In genomic region chr10:110845756-110846620, GRCh38 we compare ENCODE assay signal across 1 cellular context.
TF ChIP-seq lines count a peak whose summit lies in the region.

No MANE protein-coding gene starts in this region.

TF ChIP-seq in H1, 55 proteins besides CTCF, POLR2A, EP300 and RAD21 (continued from another document):
- TF ChIP-seq ZNF274 (IDR thresholded peaks at IDR 0.05; ENCODE audit: borderline replicate concordance, extremely low read depth, low read length) (no peak), TAF1 (IDR thresholded peaks at IDR 0.05; ENCODE audit: low read depth, low read length) (no peak), ASH2L (IDR thresholded peaks at IDR 0.05; ENCODE audit: low read length) (no peak), KDM4A (IDR thresholded peaks at IDR 0.05; ENCODE audit: low read depth, low read length, severe bottlenecking) (no peak), SUZ12 (IDR thresholded peaks at IDR 0.05; ENCODE audit: low read length) (no peak), SIX5 (IDR thresholded peaks at IDR 0.05; ENCODE audit: low read depth, low read length) (no peak), POLR2AphosphoS5 (IDR thresholded peaks at IDR 0.05; ENCODE audit: low read depth, low read length) (no peak)
